ENCODE assay signal across 26 cellular contexts in genomic region chr12:92389466-92389865, GRCh38.
"Had no signal": no experiment of that assay in that cellular context is flagged by ENCODE, and none has a peak within 500 bp of the region (broad histone marks: within the 10 kb centered on the region; RNA-seq: fewer than 3 reads in every experiment).

No MANE protein-coding gene starts in this region.

- H3K4me3 ChIP-seq: coronary artery, neural progenitor cell, psoas muscle, skin epidermis, testis, tibial artery had no signal

- DNase-seq: dermis blood vessel endothelial cell; effector memory CD4-positive, alpha-beta T cell; mesenchymal stem cell; midbrain; naive thymus-derived CD4-positive, alpha-beta T cell; nucleus accumbens; posterior cingulate gyrus; psoas muscle; right cardiac atrium; stimulated activated CD4-positive, alpha-beta T cell treated with anti-CD3 and anti-CD28 coated beads, Interleukin-12 subunit alpha, Interleukin-12 subunit beta, amount 100 ng/mL, for 4 hours; stimulated activated CD4-positive, alpha-beta T cell treated with anti-CD3 and anti-CD28 coated beads, Interleukin-1b, Interleukin-23, amount 100 ng/mL, for 48 hours; stimulated activated CD4-positive, alpha-beta T cell treated with anti-CD3 and anti-CD28 coated beads, Interleukin-4, amount 100 ng/mL, for 1 hour; stimulated activated CD8-positive, alpha-beta memory T cell treated with anti-CD3 and anti-CD28 coated beads, Interleukin-4, amount 100 ng/mL, for 48 hours; stimulated activated naive CD8-positive, alpha-beta T cell treated with anti-CD3 and anti-CD28 coated beads, Interleukin-15, Interleukin-2, amounts not matched to agents 100 U/mL and 50 U/mL, for 24 hours; substantia nigra; testis; tibial artery had no signal

- H2AFZ ChIP-seq: neural progenitor cell had no signal

- H3K4me1 ChIP-seq: neural progenitor cell, psoas muscle, testis, tibial artery had no signal

- ATAC-seq: naive thymus-derived CD4-positive, alpha-beta T cell; psoas muscle; right cardiac atrium; stimulated activated naive CD8-positive, alpha-beta T cell treated with anti-CD3 and anti-CD28 coated beads, Interleukin-15, Interleukin-2, amounts not matched to agents 100 U/mL and 50 U/mL, for 24 hours had no signal

- H3K27ac ChIP-seq: coronary artery, neural progenitor cell, psoas muscle, skin epidermis, testis, tibial artery had no signal

- H3K27me3 Mint-ChIP-seq: naive thymus-derived CD4-positive, alpha-beta T cell; type B pancreatic cell had no signal

- H3K36me3 ChIP-seq: neural progenitor cell, tibial artery had no signal

- H3K27ac Mint-ChIP-seq: nephron, neural progenitor cell, type B pancreatic cell had no signal

- H3K4me2 ChIP-seq: neural progenitor cell had no signal

- H3K4me3 Mint-ChIP-seq: naive thymus-derived CD4-positive, alpha-beta T cell; nephron; neural progenitor cell; type B pancreatic cell had no signal

- H3K27me3 ChIP-seq: neural progenitor cell, testis, tibial artery had no signal

- H3K9me3 ChIP-seq: testis had no signal

- FAIRE-seq: endothelial cell of umbilical vein, frontal cortex, keratinocyte, urothelium cell line had no signal

- H3K9ac ChIP-seq: neural progenitor cell had no signal
